18 cellular contexts compared by ENCODE assay signal in genomic region chr12:112161711-112162110, GRCh38. TPM values are rescaled to one million over a fixed set of nuclear protein-coding genes. Genes with fewer than 3 reads are reported as not detected.
DNase-seq lines count a peak whose midpoint lies in the region; ATAC-seq and TF ChIP-seq lines count a peak whose summit lies in the region.
"Had no signal": no experiment of that assay in that cellular context is flagged by ENCODE, and none has a peak within 500 bp of the region (broad histone marks: within the 10 kb centered on the region; RNA-seq: fewer than 3 reads in every experiment).

No MANE protein-coding gene starts in this region.

- 75 to 85% methylated on average over 9 of the region's 9 CpGs for WGBS in heart right ventricle, 2 donors
- WGBS in smooth muscle cell (ENCODE audit: low lambda C conversion rate) = 99% methylated on average over 9 of the region's 9 CpGs

- no TSS peak for BruUV-seq in Caco-2 (replicated peaks; lab: Mats Ljungman, UMichigan)

- H4K20me1 ChIP-seq in smooth muscle cell (ENCODE audit: low read depth) = no peaks in the 10 kb centered on the region

- H3K4me3 Mint-ChIP-seq in activated CD4-positive, alpha-beta T cell treated with anti-CD3 and anti-CD28 coated beads, Interleukin-2, amount 10 ng/mL, durations not matched to agents 7 days and 5 days = no peak overlapping the region
- H3K4me3 Mint-ChIP-seq in activated B cell treated with CpG ODN at 0.5 μM for 24 hours = no peak overlapping the region
- no peak overlapping the region for H3K4me3 Mint-ChIP-seq in stimulated activated effector memory CD8-positive, alpha-beta T cell treated with anti-CD3 and anti-CD28 coated beads, Interleukin-12 subunit alpha, Interleukin-12 subunit beta, amount 100 ng/mL, for 72 hours
- no peak overlapping the region for H3K4me3 Mint-ChIP-seq in Caco-2 (ENCODE audit: unreplicated experiment)
- H3K4me3 Mint-ChIP-seq: activated T-helper 1 cell treated with anti-CD3 and anti-CD28 coated beads, Interleukin-12 subunit alpha, Interleukin-12 subunit beta, Interleukin-2, Interleukin-4 antibody, amounts not matched to agents 30 ng/mL and 10 ng/mL and 1 ng/mL, durations not matched to agents 14 hours and 24 hours and 36 hours; immature natural killer cell; naive thymus-derived CD4-positive, alpha-beta T cell had no signal

- peak overlapping the region; percentile 36 for H3K27ac Mint-ChIP-seq in activated CD4-positive, alpha-beta T cell treated with anti-CD3 and anti-CD28 coated beads, Interleukin-2, amount 10 ng/mL, durations not matched to agents 7 days and 5 days
- peak overlapping the region; percentile 18 for H3K27ac Mint-ChIP-seq in activated B cell treated with CpG ODN at 0.5 μM for 24 hours
- peak overlapping the region; percentile 67 for H3K27ac Mint-ChIP-seq in stimulated activated effector memory CD8-positive, alpha-beta T cell treated with anti-CD3 and anti-CD28 coated beads, Interleukin-12 subunit alpha, Interleukin-12 subunit beta, amount 100 ng/mL, for 72 hours
- H3K27ac Mint-ChIP-seq in Caco-2 (ENCODE audit: unreplicated experiment) = no peak overlapping the region

- DNase-seq in activated CD4-positive, alpha-beta T cell treated with anti-CD3 and anti-CD28 coated beads, Interleukin-2, amount 10 ng/mL, durations not matched to agents 7 days and 5 days = no peak
- DNase-seq in activated CD4-positive, alpha-beta T cell treated with anti-CD3 and anti-CD28 coated beads, Interleukin-2, amount 50 U/mL, for 48 hours = no peak
- DNase-seq in activated B cell treated with CpG ODN at 0.5 μM for 24 hours (no peak), heart right ventricle (no peak), brain microvascular endothelial cell (no peak), smooth muscle cell (lab: John Stamatoyannopoulos, UW; ENCODE audit: unreplicated experiment) (no peak), Caco-2 (no peak)
- DNase-seq in stimulated activated effector memory CD8-positive, alpha-beta T cell treated with anti-CD3 and anti-CD28 coated beads, Interleukin-12 subunit alpha, Interleukin-12 subunit beta, amount 100 ng/mL, for 72 hours (ENCODE audit: low spot score in 2 of 2) = no peak
- DNase-seq: immature natural killer cell; naive thymus-derived CD4-positive, alpha-beta T cell; NCI-H1436 treated with DMSO at 0.1 percent for 48 hours; NCI-H774; SHP77 treated with DMSO at 0.1 percent for 48 hours had no signal

- no peak overlapping the region for H2AFZ ChIP-seq in smooth muscle cell (ENCODE audit: low read depth)
- H2AFZ ChIP-seq: parathyroid adenoma had no signal

- peaks cover 50% of the 10 kb centered on the region for H3K36me3 Mint-ChIP-seq in activated CD4-positive, alpha-beta T cell treated with anti-CD3 and anti-CD28 coated beads, Interleukin-2, amount 10 ng/mL, durations not matched to agents 7 days and 5 days (ENCODE audit: low read depth)
- H3K36me3 Mint-ChIP-seq in activated B cell treated with CpG ODN at 0.5 μM for 24 hours (ENCODE audit: low read depth) = peaks cover 73% of the 10 kb centered on the region
- peaks cover 43% of the 10 kb centered on the region for H3K36me3 Mint-ChIP-seq in stimulated activated effector memory CD8-positive, alpha-beta T cell treated with anti-CD3 and anti-CD28 coated beads, Interleukin-12 subunit alpha, Interleukin-12 subunit beta, amount 100 ng/mL, for 72 hours
- peaks cover 61% of the 10 kb centered on the region for H3K36me3 Mint-ChIP-seq in Caco-2 (ENCODE audit: insufficient read depth, unreplicated experiment)

- TF ChIP-seq CTCF in activated B cell treated with CpG ODN at 0.5 μM for 24 hours (IDR thresholded peaks at IDR 0.05) (no peak), heart right ventricle (IDR thresholded peaks at IDR 0.05) (no peak), brain microvascular endothelial cell (IDR thresholded peaks at IDR 0.05; ENCODE audit: low read depth, low read length, missing control alignments) (no peak), smooth muscle cell (IDR thresholded peaks at IDR 0.05; ENCODE audit: borderline replicate concordance, insufficient read depth, poor library complexity, severe bottlenecking) (no peak), Caco-2 (IDR thresholded peaks at IDR 0.05; ENCODE audit: insufficient read depth in 1 of 2, low read depth in 1 of 2, low read length in 1 of 2, severe bottlenecking in 1 of 2, unreplicated experiment in 1 of 2) (no peak)

- ATAC-seq in activated B cell treated with CpG ODN at 0.5 μM for 24 hours (ENCODE audit: low read depth) (no peak), heart right ventricle (peak in 6 of 8 donors; percentile 29 to 59 (median 42))
- ATAC-seq in stimulated activated effector memory CD8-positive, alpha-beta T cell treated with anti-CD3 and anti-CD28 coated beads, Interleukin-12 subunit alpha, Interleukin-12 subunit beta, amount 100 ng/mL, for 72 hours = no peak
- ATAC-seq: naive thymus-derived CD4-positive, alpha-beta T cell had no signal

- H3K27ac ChIP-seq in heart right ventricle (peak overlapping the region in 1 of 10 donors; percentile 15), brain microvascular endothelial cell (no peak overlapping the region), smooth muscle cell (ENCODE audit: low read depth) (no peak overlapping the region)
- H3K27ac ChIP-seq: BLaER1 treated with 17β-estradiol and CSF1 and Interleukin-3, amounts not matched to agents 10 nM and 100 nM; cardiac muscle cell; parathyroid adenoma; VCaP had no signal

- H3K9ac ChIP-seq in smooth muscle cell (ENCODE audit: low read depth) = no peak overlapping the region
- H3K9ac ChIP-seq: BLaER1 treated with 17β-estradiol and CSF1 and Interleukin-3, amounts not matched to agents 10 nM and 100 nM; parathyroid adenoma had no signal

- CTCF ChIA-PET in activated CD4-positive, alpha-beta T cell treated with anti-CD3 and anti-CD28 coated beads, Interleukin-2, amount 10 ng/mL, durations not matched to agents 7 days and 5 days (lab: Charles Lee) = interaction anchor here (1.5 kb wide), 1 partner anchor 13 kb away, joined by 4 read pairs; no protein-coding TSS in a partner anchor
- CTCF ChIA-PET in activated B cell treated with CpG ODN at 0.5 μM for 24 hours (lab: Charles Lee) (no interaction called here), Caco-2 (lab: Charles Lee) (interaction anchor here (0.6 kb wide), 1 partner anchor 50 kb away, joined by 3 read pairs; no protein-coding TSS in a partner anchor)

- H3K4me2 ChIP-seq in smooth muscle cell = no peak overlapping the region
- H3K4me2 ChIP-seq: BLaER1 treated with 17β-estradiol and CSF1 and Interleukin-3, amounts not matched to agents 10 nM and 100 nM had no signal

- H3K4me3 ChIP-seq in heart right ventricle (no peak overlapping the region), brain microvascular endothelial cell (ENCODE audit: low read depth, low read length) (no peak overlapping the region), smooth muscle cell (no peak overlapping the region), Caco-2 (ENCODE audit: low read depth, low read length) (no peak overlapping the region)
- H3K4me3 ChIP-seq: BLaER1 treated with 17β-estradiol and CSF1 and Interleukin-3, amounts not matched to agents 10 nM and 100 nM; cardiac muscle cell had no signal

- H3K9me3 Mint-ChIP-seq in activated CD4-positive, alpha-beta T cell treated with anti-CD3 and anti-CD28 coated beads, Interleukin-2, amount 10 ng/mL, durations not matched to agents 7 days and 5 days = peaks cover 10% of the 10 kb centered on the region
- H3K9me3 Mint-ChIP-seq in activated B cell treated with CpG ODN at 0.5 μM for 24 hours = peaks cover 14% of the 10 kb centered on the region
- H3K9me3 Mint-ChIP-seq in stimulated activated effector memory CD8-positive, alpha-beta T cell treated with anti-CD3 and anti-CD28 coated beads, Interleukin-12 subunit alpha, Interleukin-12 subunit beta, amount 100 ng/mL, for 72 hours = peaks cover 12% of the 10 kb centered on the region
- peaks cover 17% of the 10 kb centered on the region for H3K9me3 Mint-ChIP-seq in Caco-2 (ENCODE audit: unreplicated experiment)

- no peaks in the 10 kb centered on the region for H3K79me2 ChIP-seq in smooth muscle cell (ENCODE audit: low read depth)
- H3K79me2 ChIP-seq: parathyroid adenoma had no signal

- H3F3A ChIP-seq in smooth muscle cell (ENCODE audit: low read depth) = no peaks in the 10 kb centered on the region

- no peaks in the 10 kb centered on the region for H3K27me3 ChIP-seq in heart right ventricle
- H3K27me3 ChIP-seq in brain microvascular endothelial cell (replicated peaks) = no peaks in the 10 kb centered on the region
- H3K27me3 ChIP-seq in smooth muscle cell (ENCODE audit: low read depth) = no peaks in the 10 kb centered on the region
- no peaks in the 10 kb centered on the region for H3K27me3 ChIP-seq in Caco-2 (replicated peaks; ENCODE audit: control insufficient read depth, insufficient read depth, low read length)
- H3K27me3 ChIP-seq: BLaER1 treated with 17β-estradiol and CSF1 and Interleukin-3, amounts not matched to agents 10 nM and 100 nM; cardiac muscle cell had no signal

- H3K9me3 ChIP-seq in heart right ventricle (peaks cover 0 to 15% (median 0%) of the 10 kb centered on the region in 11 donors), smooth muscle cell (replicated peaks; ENCODE audit: low read depth) (no peaks in the 10 kb centered on the region), Caco-2 (no peaks in the 10 kb centered on the region; the same call in 1 of the 2 replicates)

- H3K4me1 ChIP-seq in heart right ventricle (peaks cover 0 to 6% (median 0%) of the 10 kb centered on the region in 9 donors), smooth muscle cell (ENCODE audit: low read depth) (no peaks in the 10 kb centered on the region), Caco-2 (no peaks in the 10 kb centered on the region)
- H3K4me1 ChIP-seq: BLaER1 treated with 17β-estradiol and CSF1 and Interleukin-3, amounts not matched to agents 10 nM and 100 nM; parathyroid adenoma had no signal

- peaks cover 25% of the 10 kb centered on the region for H3K4me1 Mint-ChIP-seq in activated CD4-positive, alpha-beta T cell treated with anti-CD3 and anti-CD28 coated beads, Interleukin-2, amount 10 ng/mL, durations not matched to agents 7 days and 5 days
- H3K4me1 Mint-ChIP-seq in activated B cell treated with CpG ODN at 0.5 μM for 24 hours (peaks cover 28% of the 10 kb centered on the region), Caco-2 (ENCODE audit: low read depth, unreplicated experiment) (no peaks in the 10 kb centered on the region)
- H3K4me1 Mint-ChIP-seq in stimulated activated effector memory CD8-positive, alpha-beta T cell treated with anti-CD3 and anti-CD28 coated beads, Interleukin-12 subunit alpha, Interleukin-12 subunit beta, amount 100 ng/mL, for 72 hours = peaks cover 24% of the 10 kb centered on the region

- H3K27me3 Mint-ChIP-seq in activated CD4-positive, alpha-beta T cell treated with anti-CD3 and anti-CD28 coated beads, Interleukin-2, amount 10 ng/mL, durations not matched to agents 7 days and 5 days = no peaks in the 10 kb centered on the region
- H3K27me3 Mint-ChIP-seq in activated B cell treated with CpG ODN at 0.5 μM for 24 hours (no peaks in the 10 kb centered on the region), Caco-2 (ENCODE audit: insufficient read depth, unreplicated experiment) (no peaks in the 10 kb centered on the region)
- H3K27me3 Mint-ChIP-seq: naive thymus-derived CD4-positive, alpha-beta T cell had no signal

- H3K36me3 ChIP-seq in heart right ventricle (peaks cover 0 to 91% (median 42%) of the 10 kb centered on the region in 9 donors), brain microvascular endothelial cell (replicated peaks) (peaks cover 23% of the 10 kb centered on the region), smooth muscle cell (ENCODE audit: low read depth) (peaks cover 8% of the 10 kb centered on the region), Caco-2 (ENCODE audit: control insufficient read depth, insufficient read depth, low read length) (peaks cover 2% of the 10 kb centered on the region; the same call in 1 of the 2 replicates)

- intact Hi-C loops in activated B cell treated with CpG ODN at 0.5 μM for 24 hours (cut with micrococcal nuclease) (no loop called here), heart right ventricle (cut with DNase I) (no loop called here), Caco-2 (cut with micrococcal nuclease; ENCODE audit: unreplicated experiment) (no loop called here)

- POLR2A ChIA-PET in activated CD4-positive, alpha-beta T cell treated with anti-CD3 and anti-CD28 coated beads, Interleukin-2, amount 10 ng/mL, durations not matched to agents 7 days and 5 days (lab: Charles Lee) = no interaction called here
- POLR2A ChIA-PET in activated B cell treated with CpG ODN at 0.5 μM for 24 hours (lab: Charles Lee) = no interaction called here
- POLR2A ChIA-PET in Caco-2 (lab: Charles Lee) = no interaction called here

- in situ Hi-C loops in brain microvascular endothelial cell (cut with HindIII; ENCODE audit: low pct_ligation_motif_present, low sequenced_read_pairs) = no loop called here

RNA-seq across cellular contexts. Expression of gene TRAFD1, which starts 36.4 kb away (rescaled TPM):
- 10 to 100 TPM; 68.9 to 70.4 TPM for total RNA-seq in activated CD4-positive, alpha-beta T cell treated with anti-CD3 and anti-CD28 coated beads, Interleukin-2, amount 10 ng/mL, durations not matched to agents 7 days and 5 days
- total RNA-seq in activated B cell treated with CpG ODN at 0.5 μM for 24 hours (47.8 and 51.0 TPM in 2 replicates), heart right ventricle (10 to 100 TPM; 14.7 to 72.5 (median 27.7) TPM), smooth muscle cell (21.7 and 30.2 TPM in 2 replicates), Caco-2 (2022) (25.5 and 26.5 TPM in 2 replicates)
- polyA plus RNA-seq in heart right ventricle (10 to 100 TPM in 1 of 2 donors, 1 to 10 TPM in 1; 7.8 to 18.1 TPM), smooth muscle cell (40.7 and 44.8 TPM in 2 replicates)

RNA-seq across cellular contexts. Expression of gene NAA25, which starts 53.1 kb away (rescaled TPM):
- total RNA-seq in activated CD4-positive, alpha-beta T cell treated with anti-CD3 and anti-CD28 coated beads, Interleukin-2, amount 10 ng/mL, durations not matched to agents 7 days and 5 days = 10 to 100 TPM; 29.9 to 31.0 TPM
- 43.5 and 52.7 TPM in 2 replicates for total RNA-seq in activated B cell treated with CpG ODN at 0.5 μM for 24 hours
- 10 to 100 TPM; 12.1 to 26.3 (median 18.3) TPM for total RNA-seq in heart right ventricle
- 1 to 10 TPM; 3.6 to 8.2 TPM for polyA plus RNA-seq in heart right ventricle
- 19.1 and 19.8 TPM in 2 replicates for total RNA-seq in smooth muscle cell
- 13.1 and 14.7 TPM in 2 replicates for polyA plus RNA-seq in smooth muscle cell
- total RNA-seq in Caco-2 (2022) = 41.0 and 42.3 TPM in 2 replicates

Comparison
In these comparisons a context has a peak if more than half of its experiments do, and no peak if none do; other contexts are left out.
1. ATAC-seq: peak in heart right ventricle (6 of 8); none in activated B cell treated with CpG ODN at 0.5 μM for 24 hours (single experiment) and stimulated activated effector memory CD8-positive, alpha-beta T cell treated with anti-CD3 and anti-CD28 coated beads, Interleukin-12 subunit alpha, Interleukin-12 subunit beta, amount 100 ng/mL, for 72 hours (single experiment).